In genomic region chr18:9707381-9708056, GRCh38 we compare ENCODE assay signal across 8 cellular contexts. TPM values are rescaled to one million over a fixed set of nuclear protein-coding genes. Genes with fewer than 3 reads are reported as not detected.
A peak's percentile ranks its signal among the peaks of the same experiment; 100 is the strongest.
DNase-seq lines count a peak whose midpoint lies in the region; ATAC-seq and TF ChIP-seq lines count a peak whose summit lies in the region.

No MANE protein-coding gene starts in this region.

- no peak overlapping the region for H3K27ac Mint-ChIP-seq in central memory CD8-positive, alpha-beta T cell (ENCODE audit: low read depth)

- peak overlapping the region; percentile 86 for H3K4me3 ChIP-seq in upper lobe of right lung

- peaks cover 11% of the 10 kb centered on the region for H3K4me1 ChIP-seq in upper lobe of right lung

- no peaks in the 10 kb centered on the region for H3K27me3 ChIP-seq in upper lobe of right lung

- H3K27ac ChIP-seq in C4-2B, result peak overlapping the region; percentile 26; the same call in 1 of the 2 replicates
- peak overlapping the region; percentile 88 for H3K27ac ChIP-seq in upper lobe of right lung

- H3K4me1 Mint-ChIP-seq in central memory CD8-positive, alpha-beta T cell, result peaks cover 15% of the 10 kb centered on the region

- ATAC-seq in HG03135 (IDR thresholded peaks at IDR 0.05; ENCODE audit: unreplicated experiment) (peak; percentile 2), upper lobe of right lung (no peak)
- ATAC-seq in central memory CD8-positive, alpha-beta T cell (replicated peaks; ENCODE audit: extremely low read depth, poor library complexity, severe bottlenecking), result no peak

- no peaks in the 10 kb centered on the region for H3K36me3 ChIP-seq in upper lobe of right lung

- peaks cover 2% of the 10 kb centered on the region for H3K36me3 Mint-ChIP-seq in central memory CD8-positive, alpha-beta T cell (ENCODE audit: insufficient read depth)

- H3K9me3 Mint-ChIP-seq in central memory CD8-positive, alpha-beta T cell, result no peaks in the 10 kb centered on the region

- H3K27me3 Mint-ChIP-seq in central memory CD8-positive, alpha-beta T cell, result peaks cover 80% of the 10 kb centered on the region

- no peak for DNase-seq in central memory CD8-positive, alpha-beta T cell (ENCODE audit: low spot score in 2 of 2)
- DNase-seq in lung microvascular endothelial cell (ENCODE audit: low read depth in 2 of 2), result peak; percentile 23 to 27
- no peak for DNase-seq in upper lobe of right lung
- no peak for DNase-seq in stimulated activated naive CD4-positive, alpha-beta T cell treated with Interleukin-2 at 50 U/mL for 16 hours (lab: John Stamatoyannopoulos, UW)
- DNase-seq in posterior vena cava (ENCODE audit: low spot score), result no peak
- no peak for DNase-seq in pons (ENCODE audit: low spot score)

- H3K9me3 ChIP-seq in upper lobe of right lung, result no peaks in the 10 kb centered on the region

- intact Hi-C loops in upper lobe of right lung (cut with DNase I) (no loop called here), posterior vena cava (cut with DNase I) (no loop called here)

- TF ChIP-seq CTCF in C4-2B (conservative IDR thresholded peaks at IDR 0.05) (no peak), upper lobe of right lung (IDR thresholded peaks at IDR 0.05) (no peak)

- H3K4me3 Mint-ChIP-seq in central memory CD8-positive, alpha-beta T cell, result peak overlapping the region; percentile 54

RNA-seq across cellular contexts. Expression of gene RAB31, which starts 0.6 kb away (rescaled TPM):
- 28.8 and 44.0 TPM in 2 replicates for total RNA-seq in lung microvascular endothelial cell
- total RNA-seq in upper lobe of right lung, result 137 TPM
- total RNA-seq in posterior vena cava, result 100 to 1,000 TPM; 107 to 141 TPM

Comparison
In these comparisons a context has a peak if more than half of its experiments do, and no peak if none do; other contexts are left out.
1. DNase-seq: peak in lung microvascular endothelial cell (2 of 2); none in central memory CD8-positive, alpha-beta T cell (0 of 2), upper lobe of right lung (single experiment), stimulated activated naive CD4-positive, alpha-beta T cell treated with Interleukin-2 at 50 U/mL for 16 hours (single experiment), posterior vena cava (single experiment) and pons (single experiment).